ENCODE assay signal across 8 cellular contexts in the genomic region with DNA sequence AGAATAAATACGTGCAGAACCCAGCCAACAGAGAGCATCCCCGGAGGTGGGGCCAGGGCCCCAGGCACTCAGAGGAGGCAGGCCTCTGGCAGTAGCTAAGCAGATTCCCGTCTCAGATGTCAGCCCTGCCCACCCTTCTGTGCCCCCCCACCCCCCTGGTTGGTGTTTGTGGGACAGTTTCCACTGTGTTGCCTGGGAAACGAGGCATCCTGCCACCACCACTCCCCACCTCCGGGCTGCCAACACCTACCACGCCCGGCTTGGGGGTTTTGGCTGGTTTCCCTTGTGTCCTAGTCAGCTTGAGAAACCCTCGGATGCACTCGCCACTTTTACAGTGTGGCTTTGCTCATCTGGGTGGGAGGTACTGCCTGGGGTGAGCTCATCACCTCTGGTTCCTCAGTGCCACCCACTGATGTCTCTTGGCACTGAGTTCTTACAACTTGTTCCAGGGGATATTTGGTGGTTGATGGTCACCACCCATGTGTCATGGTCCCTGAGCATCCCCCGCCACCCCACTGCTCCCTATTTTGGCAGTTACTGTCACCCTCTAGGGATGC.
DNase-seq lines count a peak whose midpoint lies in the region; ATAC-seq and TF ChIP-seq lines count a peak whose summit lies in the region.

No MANE protein-coding gene starts in this region.

- no peaks in the 10 kb centered on the region for H3K27me3 Mint-ChIP-seq in CD4-positive, alpha-beta memory T cell

- H3K36me3 ChIP-seq in CD4-positive, alpha-beta memory T cell (ENCODE audit: insufficient read depth, low read length) = no peaks in the 10 kb centered on the region
- no peaks in the 10 kb centered on the region for H3K36me3 ChIP-seq in skeletal muscle satellite cell (ENCODE audit: insufficient read depth, low read length)

- no peaks in the 10 kb centered on the region for H3K9me3 ChIP-seq in CD4-positive, alpha-beta memory T cell (ENCODE audit: control insufficient read depth in 1 of 2, low read length in 2 of 2)
- no peaks in the 10 kb centered on the region for H3K9me3 ChIP-seq in skeletal muscle satellite cell (replicated peaks; ENCODE audit: low read length)

- peaks cover 35 to 83% (median 52%) of the 10 kb centered on the region in 4 donors for H3K4me1 Mint-ChIP-seq in CD4-positive, alpha-beta memory T cell

- H3K4me3 ChIP-seq in CD4-positive, alpha-beta memory T cell (ENCODE audit: low read length in 2 of 2) = no peak overlapping the region
- H3K4me3 ChIP-seq in epithelial cell of esophagus (ENCODE audit: low read length) = no peak overlapping the region
- peak overlapping the region; percentile 37 for H3K4me3 ChIP-seq in skeletal muscle satellite cell (ENCODE audit: low read length)

- peak overlapping the region; percentile 37 for H3K9ac ChIP-seq in skeletal muscle satellite cell (ENCODE audit: low read depth, low read length)

- H3K4me3 Mint-ChIP-seq in CD4-positive, alpha-beta memory T cell = peak overlapping the region in 7 of 8 donors; percentile 11 to 80 (median 55)

- no peak for ATAC-seq in HG03521 (IDR thresholded peaks at IDR 0.05; ENCODE audit: unreplicated experiment)

- intact Hi-C loops in CD4-positive, alpha-beta memory T cell (cut with micrococcal nuclease) = loop anchor here (1.0 to 5.0 kb wide), 4 partner anchors 34 to 146 kb away; a partner anchor contains a TSS

- no peaks in the 10 kb centered on the region for H3K27me3 ChIP-seq in CD4-positive, alpha-beta memory T cell (ENCODE audit: insufficient read depth, low read length)
- no peaks in the 10 kb centered on the region for H3K27me3 ChIP-seq in skeletal muscle satellite cell (ENCODE audit: control insufficient read depth, insufficient read depth, low read length)

- POLR2A ChIA-PET in CD4-positive, alpha-beta memory T cell (lab: Charles Lee; ENCODE audit: partially characterized antibody) = interaction anchor here (0.9 to 3.7 kb wide), 20 partner anchors 8 to 230 kb away, joined by 3 to 43 read pairs (median 8); a partner anchor contains a TSS

- H3K36me3 Mint-ChIP-seq in CD4-positive, alpha-beta memory T cell = no peaks in the 10 kb centered on the region

- peaks cover 0 to 4% (median 0%) of the 10 kb centered on the region in 8 donors for H3K9me3 Mint-ChIP-seq in CD4-positive, alpha-beta memory T cell

- peak overlapping the region; percentile 79 for H3K4me2 ChIP-seq in skeletal muscle satellite cell (ENCODE audit: low read length)

- CTCF ChIA-PET in CD4-positive, alpha-beta memory T cell (lab: Charles Lee; ENCODE audit: partially characterized antibody) = interaction anchor here (0.6 to 2.1 kb wide), 14 partner anchors 9 to 147 kb away, joined by 3 to 12 read pairs (median 4); a partner anchor contains a TSS

- peaks cover 50% of the 10 kb centered on the region for H3K4me1 ChIP-seq in CD4-positive, alpha-beta memory T cell (ENCODE audit: insufficient read depth, low read length)
- peaks cover 28% of the 10 kb centered on the region for H3K4me1 ChIP-seq in skeletal muscle satellite cell (ENCODE audit: control insufficient read depth, insufficient read depth, low read length)

- no peak for TF ChIP-seq CTCF in epithelial cell of esophagus (IDR thresholded peaks at IDR 0.05; ENCODE audit: insufficient read depth, low read depth, low read length, missing control alignments)

- peak overlapping the region; percentile 94 to 98 (median 97) for H3K27ac Mint-ChIP-seq in CD4-positive, alpha-beta memory T cell

- DNase-seq in CD4-positive, alpha-beta memory T cell = peak; percentile 89 to 98 (median 94)
- DNase-seq in NCI-H2081 (lab: John Stamatoyannopoulos, UW) (peak; percentile 85), epithelial cell of esophagus (ENCODE audit: low read depth) (peak; percentile 78), OCI-M2 (lab: John Stamatoyannopoulos, UW; ENCODE audit: unreplicated experiment) (no peak), RKO (ENCODE audit: low spot score) (no peak)
- peak; percentile 47 to 79 (median 73) for DNase-seq in activated CD8-positive, alpha-beta memory T cell treated with anti-CD3 and anti-CD28 coated beads for 48 hours (ENCODE audit: low read depth in 2 of 3, low spot score in 2 of 3)

- peak overlapping the region; percentile 88 for H3K27ac ChIP-seq in CD4-positive, alpha-beta memory T cell (ENCODE audit: low read depth, low read length)

Comparison
In these comparisons a context has a peak if more than half of its experiments do, and no peak if none do; other contexts are left out.
1. DNase-seq: peak in CD4-positive, alpha-beta memory T cell (5 of 5), NCI-H2081 (2 of 2), activated CD8-positive, alpha-beta memory T cell treated with anti-CD3 and anti-CD28 coated beads for 48 hours (3 of 3) and epithelial cell of esophagus (single experiment); none in OCI-M2 (single experiment) and RKO (single experiment).